In genomic region chr1:237281481-237281880, GRCh38 we compare ENCODE assay signal across 22 cellular contexts.
"Had no signal": no experiment of that assay in that cellular context is flagged by ENCODE, and none has a peak within 500 bp of the region (broad histone marks: within the 10 kb centered on the region; RNA-seq: fewer than 3 reads in every experiment).

No MANE protein-coding gene starts in this region.

- H3K36me3 Mint-ChIP-seq: immature natural killer cell, naive B cell, T-cell had no signal

- H3K9ac ChIP-seq: parathyroid adenoma, SK-N-SH had no signal

- ATAC-seq: activated naive CD8-positive, alpha-beta T cell treated with anti-CD3 and anti-CD28 coated beads, Interleukin-2, amount 50 U/mL, for 24 hours; left colon; T-cell had no signal

- H3K4me1 ChIP-seq: parathyroid adenoma, upper lobe of left lung had no signal

- H3K27me3 ChIP-seq: neutrophil, upper lobe of left lung had no signal

- H3K4me1 Mint-ChIP-seq: activated naive CD8-positive, alpha-beta T cell treated with anti-CD3 and anti-CD28 coated beads, Interleukin-2, amount 50 U/mL, for 24 hours; immature natural killer cell; naive B cell; T-cell had no signal

- H3K27me3 Mint-ChIP-seq: activated naive CD8-positive, alpha-beta T cell treated with anti-CD3 and anti-CD28 coated beads, Interleukin-2, amount 50 U/mL, for 24 hours; naive B cell had no signal

- H3K9me3 ChIP-seq: neutrophil, upper lobe of left lung had no signal

- H3K36me3 ChIP-seq: neutrophil, upper lobe of left lung had no signal

- H3K9me3 Mint-ChIP-seq: activated naive CD8-positive, alpha-beta T cell treated with anti-CD3 and anti-CD28 coated beads, Interleukin-2, amount 50 U/mL, for 24 hours; activated T-helper 2 cell treated with anti-CD3 and anti-CD28 coated beads, Interferon-gamma antibody, Interleukin-2, Interleukin-4, amounts not matched to agents 10 μg/mL and 5 μg/mL and 100 μg/mL, durations not matched to agents 14 hours and 24 hours and 36 hours had no signal

- H3K4me3 ChIP-seq: coronary artery, upper lobe of left lung had no signal

- DNase-seq: activated CD4-positive, alpha-beta T cell treated with anti-CD3 and anti-CD28 coated beads, Interleukin-2, amount 50 U/mL, for 48 hours; activated naive CD4-positive, alpha-beta T cell treated with anti-CD3 and anti-CD28 coated beads for 36 hours; activated naive CD8-positive, alpha-beta T cell treated with anti-CD3 and anti-CD28 coated beads, Interleukin-2, amount 50 U/mL, for 24 hours; aorta; effector CD4-positive, alpha-beta T cell; foreskin fibroblast; immature natural killer cell; left colon; mammary epithelial cell; naive B cell; retina; SK-N-SH; stimulated activated CD4-positive, alpha-beta T cell treated with anti-CD3 and anti-CD28 coated beads, Interleukin-2, amount 100 ng/mL, for 48 hours; stimulated activated naive CD4-positive, alpha-beta T cell; T-cell; T-helper 9 cell; upper lobe of left lung had no signal

- H3K4me3 Mint-ChIP-seq: activated naive CD4-positive, alpha-beta T cell treated with anti-CD3 and anti-CD28 coated beads for 36 hours; activated naive CD8-positive, alpha-beta T cell treated with anti-CD3 and anti-CD28 coated beads, Interleukin-2, amount 50 U/mL, for 24 hours; immature natural killer cell; naive B cell; T-cell had no signal

- H3K27ac Mint-ChIP-seq: activated naive CD4-positive, alpha-beta T cell treated with anti-CD3 and anti-CD28 coated beads for 36 hours; activated naive CD8-positive, alpha-beta T cell treated with anti-CD3 and anti-CD28 coated beads, Interleukin-2, amount 50 U/mL, for 24 hours; activated T-helper 2 cell treated with anti-CD3 and anti-CD28 coated beads, Interferon-gamma antibody, Interleukin-2, Interleukin-4, amounts not matched to agents 10 μg/mL and 5 μg/mL and 100 μg/mL, durations not matched to agents 14 hours and 24 hours and 36 hours; immature natural killer cell; naive B cell; T-cell had no signal

- H3K27ac ChIP-seq: coronary artery, neutrophil, parathyroid adenoma, upper lobe of left lung, VCaP had no signal
